19 cellular contexts compared by ENCODE assay signal in genomic region chr9:134669556-134669955, GRCh38. TPM values are rescaled to one million over a fixed set of nuclear protein-coding genes. Genes with fewer than 3 reads are reported as not detected.
DNase-seq lines count a peak whose midpoint lies in the region; ATAC-seq, FAIRE-seq and TF ChIP-seq lines count a peak whose summit lies in the region.
"Had no signal": no experiment of that assay in that cellular context is flagged by ENCODE, and none has a peak within 500 bp of the region (broad histone marks: within the 10 kb centered on the region; RNA-seq: fewer than 3 reads in every experiment).

No MANE protein-coding gene starts in this region.

- intact Hi-C loops in sciatic nerve (cut with DNase I) = no loop called here

- DNase-seq in EH (ENCODE audit: low read depth) = peak; percentile 73
- DNase-seq in RWPE2 (ENCODE audit: low spot score) = peak; percentile 29
- DNase-seq in sciatic nerve (ENCODE audit: low spot score) = peak; percentile 48
- no peak for DNase-seq in dedifferentiated amniotic fluid mesenchymal stem cell (ENCODE audit: extremely low spot score)
- DNase-seq in NCI-H510A treated with DMSO at 0.1 percent for 48 hours (lab: John Stamatoyannopoulos, UW) = no peak
- DNase-seq in frontal cortex (ENCODE audit: low spot score in 2 of 2) = no peak
- DNase-seq: activated B cell treated with CpG ODN at 0.5 μM for 24 hours; activated CD8-positive, alpha-beta T cell treated with anti-CD3 and anti-CD28 coated beads, Interleukin-2, amount 10 ng/mL, durations not matched to agents 7 days and 5 days; activated naive CD4-positive, alpha-beta T cell treated with anti-CD3 and anti-CD28 coated beads, Interleukin-2, amount 10 ng/mL, durations not matched to agents 7 days and 5 days; activated T-cell treated with anti-CD3 and anti-CD28 coated beads, Interleukin-2, amount 50 U/mL, for 48 hours; CD8-positive, alpha-beta T cell; DMS79; hippocampal formation; midbrain; NCI-H187 treated with DMSO at 0.1 percent for 48 hours; stimulated activated naive B cell treated with anti-CD40 and anti-IgM and Interleukin-4, amounts not matched to agents 10 μg/mL and 1 μg/mL and 100 μg/mL, for 72 hours had no signal

- H3K4me1 ChIP-seq in RWPE2 (ENCODE audit: insufficient read depth, poor library complexity, severe bottlenecking) (peaks cover 47% of the 10 kb centered on the region), gastroesophageal sphincter (peaks cover 0 to 40% (median 7%) of the 10 kb centered on the region in 3 donors)

- no peak for TF ChIP-seq POLR2A in gastroesophageal sphincter (IDR thresholded peaks at IDR 0.05)

- TF ChIP-seq CTCF in RWPE2 (IDR thresholded peaks at IDR 0.05; ENCODE audit: poor library complexity, severe bottlenecking) (no peak), gastroesophageal sphincter (IDR thresholded peaks at IDR 0.05) (no peak)

- peaks cover 6% of the 10 kb centered on the region; the same call in 1 of the 2 replicates for H3K36me3 ChIP-seq in RWPE2 (ENCODE audit: low read depth)
- no peaks in the 10 kb centered on the region for H3K36me3 ChIP-seq in gastroesophageal sphincter

- no peak for ATAC-seq in RWPE2 (ENCODE audit: low read depth)
- ATAC-seq in gastroesophageal sphincter = no peak
- ATAC-seq in sciatic nerve = peak; percentile 62
- no peak for ATAC-seq in GM18867 (IDR thresholded peaks at IDR 0.05; ENCODE audit: unreplicated experiment)
- ATAC-seq: activated CD8-positive, alpha-beta T cell treated with anti-CD3 and anti-CD28 coated beads, Interleukin-2, amount 10 ng/mL, durations not matched to agents 7 days and 5 days; CD8-positive, alpha-beta T cell; stimulated activated naive B cell treated with anti-CD40 and anti-IgM and Interleukin-4, amounts not matched to agents 10 μg/mL and 1 μg/mL and 100 μg/mL, for 72 hours had no signal

- H3K27ac ChIP-seq in RWPE2 (ENCODE audit: poor library complexity, severe bottlenecking) (peak overlapping the region; percentile 91), gastroesophageal sphincter (peak overlapping the region in 3 of 4 donors; percentile 4 to 16 (median 12))

- H3K27me3 ChIP-seq in RWPE2 (ENCODE audit: insufficient read depth, poor library complexity, severe bottlenecking) = no peaks in the 10 kb centered on the region
- H3K27me3 ChIP-seq in gastroesophageal sphincter = no peaks in the 10 kb centered on the region

- TF ChIP-seq EP300 in gastroesophageal sphincter (IDR thresholded peaks at IDR 0.05) = no peak

- WGBS in gastroesophageal sphincter (ENCODE audit: low coverage in 1 of 2), 2 donors = 35 to 46% methylated on average over 6 of the region's 6 CpGs

- H3K4me3 ChIP-seq in RWPE2 (ENCODE audit: severe bottlenecking) (no peak overlapping the region), gastroesophageal sphincter (no peak overlapping the region)

- FAIRE-seq in frontal cortex (lab: Jason Lieb, UNC) = no peak
- FAIRE-seq: colon had no signal

- H3K9me3 ChIP-seq in RWPE2 (ENCODE audit: severe bottlenecking) (no peaks in the 10 kb centered on the region), gastroesophageal sphincter (no peaks in the 10 kb centered on the region)

RNA-seq across cellular contexts. Expression of gene COL5A1, which starts 28.0 kb away (rescaled TPM):
- total RNA-seq in gastroesophageal sphincter = 10 to 100 TPM; 48.5 to 86.4 (median 74.9) TPM
- total RNA-seq in sciatic nerve = 79.4 TPM
- 2.9 TPM for total RNA-seq in frontal cortex

Comparison
In these comparisons a context has a peak if more than half of its experiments do, and no peak if none do; other contexts are left out.
1. DNase-seq: peak in EH (single experiment), RWPE2 (single experiment) and sciatic nerve (single experiment); none in dedifferentiated amniotic fluid mesenchymal stem cell (single experiment), NCI-H510A treated with DMSO at 0.1 percent for 48 hours (single experiment) and frontal cortex (0 of 2).
2. RNA of gene COL5A1, which starts 28.0 kb away (total RNA-seq): 48.5 to 86.4 TPM in gastroesophageal sphincter and 79.4 TPM in sciatic nerve (single experiment); 2.9 TPM in frontal cortex (single experiment); every median in the first group is over 10 times any median in the second.